8 cellular contexts compared by ENCODE assay signal in genomic region chr13:46721054-46721453, GRCh38.
DNase-seq lines count a peak whose midpoint lies in the region; ATAC-seq and TF ChIP-seq lines count a peak whose summit lies in the region.

No MANE protein-coding gene starts in this region.

- no peak overlapping the region for H3K4me2 ChIP-seq in OCI-LY3 (ENCODE audit: low read length)

- no peak overlapping the region for H2AFZ ChIP-seq in OCI-LY3 (ENCODE audit: low read depth, low read length)

- H3K27me3 ChIP-seq in OCI-LY3 (ENCODE audit: low read depth, low read length): no peaks in the 10 kb centered on the region
- H3K27me3 ChIP-seq in heart right ventricle: no peaks in the 10 kb centered on the region
- no peaks in the 10 kb centered on the region for H3K27me3 ChIP-seq in gastrocnemius medialis

- H3K4me1 Mint-ChIP-seq in activated naive CD4-positive, alpha-beta T cell treated with anti-CD3 and anti-CD28 coated beads for 36 hours (ENCODE audit: low read depth): no peaks in the 10 kb centered on the region

- H3K79me2 ChIP-seq in OCI-LY3 (ENCODE audit: low read length): no peaks in the 10 kb centered on the region

- ATAC-seq in heart right ventricle: peak in 4 of 8 donors; percentile 63 to 76 (median 64)
- no peak for ATAC-seq in gastrocnemius medialis
- no peak for ATAC-seq in GM19455 (IDR thresholded peaks at IDR 0.05; ENCODE audit: unreplicated experiment)

- in situ Hi-C loops in gastrocnemius medialis (cut with MboI; ENCODE audit: low sequenced_read_pairs in 4 of 4): loop anchor here (5.0 to 10.0 kb wide), 5 partner anchors 169 to 229 kb away; partner anchors contain the start of gene LRCH1 (in 2 of the 4)

- peaks cover 16% of the 10 kb centered on the region for H3K36me3 Mint-ChIP-seq in activated naive CD4-positive, alpha-beta T cell treated with anti-CD3 and anti-CD28 coated beads for 36 hours (ENCODE audit: low read depth)

- no peaks in the 10 kb centered on the region for H4K20me1 ChIP-seq in OCI-LY3 (ENCODE audit: insufficient read depth, low read length)

- H3K27ac Mint-ChIP-seq in activated naive CD4-positive, alpha-beta T cell treated with anti-CD3 and anti-CD28 coated beads for 36 hours: no peak overlapping the region

- H3K4me3 Mint-ChIP-seq in activated naive CD4-positive, alpha-beta T cell treated with anti-CD3 and anti-CD28 coated beads for 36 hours: no peak overlapping the region

- DNase-seq in ELR (ENCODE audit: low read depth): peak; percentile 67
- peak; percentile 67 for DNase-seq in activated naive CD4-positive, alpha-beta T cell treated with anti-CD3 and anti-CD28 coated beads for 36 hours
- DNase-seq in heart right ventricle: peak in 1 of 2 donors; percentile 53
- DNase-seq in gastrocnemius medialis: peak in 1 of 2 donors; percentile 8
- no peak for DNase-seq in ureter (ENCODE audit: low spot score)

- peaks cover 6% of the 10 kb centered on the region for H3K4me1 ChIP-seq in OCI-LY3 (ENCODE audit: low read length)
- H3K4me1 ChIP-seq in heart right ventricle: peaks cover 0 to 10% (median 0%) of the 10 kb centered on the region in 9 donors
- no peaks in the 10 kb centered on the region for H3K4me1 ChIP-seq in gastrocnemius medialis

- CTCF ChIA-PET in activated naive CD4-positive, alpha-beta T cell treated with anti-CD3 and anti-CD28 coated beads for 36 hours (lab: Charles Lee): interaction anchor here (0.7 to 3.8 kb wide), 12 partner anchors 11 to 230 kb away, joined by 3 to 48 read pairs (median 4); partner anchors contain the start of gene LRCH1

- 20% methylated on average over 4 of the region's 4 CpGs for WGBS in heart right ventricle, 2 donors

- H3K9me3 Mint-ChIP-seq in activated naive CD4-positive, alpha-beta T cell treated with anti-CD3 and anti-CD28 coated beads for 36 hours: no peaks in the 10 kb centered on the region

- H3K4me3 ChIP-seq in OCI-LY3 (ENCODE audit: low read length) (no peak overlapping the region), heart right ventricle (no peak overlapping the region), gastrocnemius medialis (no peak overlapping the region)

- no peak overlapping the region for H3K9ac ChIP-seq in OCI-LY3 (ENCODE audit: low read length)

- H3K27ac ChIP-seq in 22Rv1 (no peak overlapping the region), OCI-LY3 (ENCODE audit: low read length) (no peak overlapping the region), heart right ventricle (no peak overlapping the region), gastrocnemius medialis (no peak overlapping the region)

- no peak for TF ChIP-seq POLR2A in gastrocnemius medialis (IDR thresholded peaks at IDR 0.05)

- intact Hi-C loops in activated naive CD4-positive, alpha-beta T cell treated with anti-CD3 and anti-CD28 coated beads for 36 hours (cut with micrococcal nuclease): loop anchor here (1.0 to 5.0 kb wide), 3 partner anchors 39 to 228 kb away; no protein-coding TSS in a partner anchor
- intact Hi-C loops in heart right ventricle (cut with DNase I) (loop anchor here (1.0 to 5.0 kb wide), 8 partner anchors 168 to 229 kb away; partner anchors contain the start of gene LRCH1 (in 2 of the 10)), gastrocnemius medialis (cut with DNase I; ENCODE audit: low total_unique reads) (loop anchor here (1.0 kb wide), 2 partner anchors 168 to 228 kb away; partner anchors contain the start of gene LRCH1)

- TF ChIP-seq CTCF in 22Rv1 (IDR thresholded peaks at IDR 0.05): peak; percentile 72
- peak; percentile 83 for TF ChIP-seq CTCF in OCI-LY3 (IDR thresholded peaks at IDR 0.05; ENCODE audit: low read depth, low read length)
- TF ChIP-seq CTCF in heart right ventricle (IDR thresholded peaks at IDR 0.05): peak; percentile 46 to 87 (median 69)
- TF ChIP-seq CTCF in gastrocnemius medialis (IDR thresholded peaks at IDR 0.05 in 4 of 5, conservative IDR thresholded peaks at IDR 0.05 in 1 of 5): peak; percentile 31 to 70 (median 61)

- H3K9me3 ChIP-seq in OCI-LY3 (ENCODE audit: insufficient read depth, low read length) (no peaks in the 10 kb centered on the region), heart right ventricle (no peaks in the 10 kb centered on the region), gastrocnemius medialis (no peaks in the 10 kb centered on the region)

- H3K36me3 ChIP-seq in OCI-LY3 (replicated peaks; ENCODE audit: low read depth, low read length) (peaks cover 31% of the 10 kb centered on the region), heart right ventricle (peaks cover 0 to 56% (median 24%) of the 10 kb centered on the region in 9 donors), gastrocnemius medialis (peaks cover 2 to 18% of the 10 kb centered on the region in 2 donors)

- H3K27me3 Mint-ChIP-seq in activated naive CD4-positive, alpha-beta T cell treated with anti-CD3 and anti-CD28 coated beads for 36 hours (ENCODE audit: low read depth): no peaks in the 10 kb centered on the region
